Comparison of ENCODE assay signal across 8 cellular contexts in the genomic region with DNA sequence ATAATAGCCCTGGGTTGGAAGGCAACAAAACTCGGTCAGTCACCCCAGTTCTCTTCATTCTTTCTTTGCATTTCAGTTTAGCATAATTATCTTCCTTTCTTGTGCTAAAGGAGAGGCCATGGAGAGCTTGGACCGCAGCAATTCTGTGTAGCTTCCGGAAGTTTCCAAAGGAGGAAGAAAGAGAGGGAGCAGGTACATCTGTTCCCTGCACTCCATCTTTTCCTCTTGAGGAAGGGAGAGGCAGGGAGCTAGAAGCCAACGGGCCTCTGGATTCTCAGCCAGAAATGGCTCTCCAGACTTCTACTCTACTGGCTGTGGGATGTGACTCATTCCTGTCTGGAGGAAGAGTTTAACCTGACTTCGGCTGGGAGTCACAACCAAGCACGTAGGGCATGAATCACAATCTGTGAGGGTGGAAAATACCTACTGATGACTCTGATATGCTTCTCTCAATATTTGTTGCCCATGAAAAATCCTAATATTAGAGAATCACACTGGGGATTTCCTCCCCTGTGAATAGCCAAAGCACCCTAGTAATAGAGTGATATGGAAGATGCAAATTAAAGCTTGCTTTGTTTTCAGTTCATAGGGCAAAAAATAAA. TPM values are rescaled to one million over a fixed set of nuclear protein-coding genes. Genes with fewer than 3 reads are reported as not detected.
A peak's percentile ranks its signal among the peaks of the same experiment; 100 is the strongest.
DNase-seq lines count a peak whose midpoint lies in the region; ATAC-seq and TF ChIP-seq lines count a peak whose summit lies in the region.

No MANE protein-coding gene starts in this region.

- peaks cover 0 to 15% (median 3%) of the 10 kb centered on the region in 3 donors for H3K36me3 Mint-ChIP-seq in CD8-positive, alpha-beta memory T cell

- peak overlapping the region; percentile 82 for H2AK5ac ChIP-seq in mesenchymal stem cell (ENCODE audit: low read length, severe bottlenecking)

- no peak for DNase-seq in CD8-positive, alpha-beta memory T cell
- DNase-seq in NCI-H2227 treated with DMSO at 0.1 percent for 48 hours (lab: John Stamatoyannopoulos, UW) (peak; percentile 35), colonic mucosa (no peak), mesenchymal stem cell (peak; percentile 99), thyroid gland (peak in 1 of 2 donors; percentile 5), NCI-H2029 treated with DMSO at 0.1 percent for 48 hours (lab: John Stamatoyannopoulos, UW) (no peak), DMS79 (lab: John Stamatoyannopoulos, UW) (no peak)

- no peak overlapping the region for H3K14ac ChIP-seq in mesenchymal stem cell (ENCODE audit: low read length in 2 of 2)

- H3K4ac ChIP-seq in mesenchymal stem cell (ENCODE audit: low read depth in 1 of 2, low read length in 2 of 2), result peak overlapping the region in 1 of 2 experiments; percentile 5

- H3K4me1 Mint-ChIP-seq in CD8-positive, alpha-beta memory T cell, result peaks cover 18 to 62% (median 52%) of the 10 kb centered on the region in 3 donors

- peak overlapping the region in 1 of 2 experiments; percentile 52 for H3K18ac ChIP-seq in mesenchymal stem cell (ENCODE audit: low read depth in 1 of 2, low read length in 2 of 2)

- TF ChIP-seq CTCF in colonic mucosa (IDR thresholded peaks at IDR 0.05), result no peak
- TF ChIP-seq CTCF in thyroid gland (IDR thresholded peaks at IDR 0.05), result no peak

- H2BK12ac ChIP-seq in mesenchymal stem cell (ENCODE audit: low read length in 2 of 2), result peak overlapping the region in 1 of 2 experiments; percentile 38

- H3K36me3 ChIP-seq in CD8-positive, alpha-beta memory T cell (ENCODE audit: insufficient read depth, low read length), result no peaks in the 10 kb centered on the region
- H3K36me3 ChIP-seq in colonic mucosa, result no peaks in the 10 kb centered on the region
- peaks cover 0 to 11% of the 10 kb centered on the region in 2 experiments for H3K36me3 ChIP-seq in mesenchymal stem cell (ENCODE audit: control insufficient read depth in 1 of 2, insufficient read depth in 2 of 2, low read depth in 1 of 2, low read length in 2 of 2)
- no peaks in the 10 kb centered on the region for H3K36me3 ChIP-seq in thyroid gland

- peak; percentile 68 for ATAC-seq in GM21825 (IDR thresholded peaks at IDR 0.05; ENCODE audit: unreplicated experiment)

- H3K4me3 ChIP-seq in CD8-positive, alpha-beta memory T cell (ENCODE audit: low read length), result no peak overlapping the region
- H3K4me3 ChIP-seq in colonic mucosa, result no peak overlapping the region
- peak overlapping the region in 1 of 2 experiments; percentile 40 for H3K4me3 ChIP-seq in mesenchymal stem cell (ENCODE audit: insufficient read depth in 1 of 2, low read depth in 1 of 2, low read length in 2 of 2)
- H3K4me3 ChIP-seq in thyroid gland (replicated peaks in 1 of 3), result no peak overlapping the region

- no peak overlapping the region for H4K8ac ChIP-seq in mesenchymal stem cell (ENCODE audit: low read length)

- H2BK120ac ChIP-seq in mesenchymal stem cell (ENCODE audit: low read depth, low read length), result peak overlapping the region; percentile 77

- intact Hi-C loops in colonic mucosa (cut with DNase I) (no loop called here), thyroid gland (cut with DNase I) (no loop called here)

- H3K4me1 ChIP-seq in CD8-positive, alpha-beta memory T cell (ENCODE audit: insufficient read depth, low read length), result peaks cover 8% of the 10 kb centered on the region
- H3K4me1 ChIP-seq in colonic mucosa (no peaks in the 10 kb centered on the region), mesenchymal stem cell (ENCODE audit: control insufficient read depth, insufficient read depth, low read depth, low read length) (peaks cover 4% of the 10 kb centered on the region), thyroid gland (peaks cover 26 to 45% of the 10 kb centered on the region in 2 donors)

- H2AFZ ChIP-seq in mesenchymal stem cell (ENCODE audit: low read depth, low read length), result no peak overlapping the region

- WGBS in mesenchymal stem cell, result 7% methylated on average over 4 of the region's 6 CpGs
- 56 to 59% methylated on average over 6 of the region's 6 CpGs for WGBS in thyroid gland, 2 donors

- H3K4me3 Mint-ChIP-seq in CD8-positive, alpha-beta memory T cell, result no peak overlapping the region

- POLR2A ChIA-PET in CD8-positive, alpha-beta memory T cell (lab: Charles Lee), result no interaction called here

- H3K9ac ChIP-seq in colonic mucosa (ENCODE audit: low read depth in 2 of 2, low read length in 2 of 2), result no peak overlapping the region
- peak overlapping the region; percentile 86 for H3K9ac ChIP-seq in mesenchymal stem cell (ENCODE audit: low read length)

- H3K27ac ChIP-seq in CD8-positive, alpha-beta memory T cell (ENCODE audit: low read depth, low read length), result peak overlapping the region; percentile 20
- H3K27ac ChIP-seq in colonic mucosa (peak overlapping the region; percentile 7), mesenchymal stem cell (ENCODE audit: low read length, poor library complexity, severe bottlenecking) (peak overlapping the region; percentile 85), thyroid gland (peak overlapping the region in 2 of 3 donors; percentile 76 to 77)

- peaks cover 9% of the 10 kb centered on the region for H3K79me1 ChIP-seq in mesenchymal stem cell (replicated peaks; ENCODE audit: low read length, poor library complexity, severe bottlenecking)

- no peak overlapping the region for H2BK15ac ChIP-seq in mesenchymal stem cell (ENCODE audit: low read depth, poor library complexity, severe bottlenecking)

- no peak overlapping the region for H3K27ac Mint-ChIP-seq in CD8-positive, alpha-beta memory T cell

- H3K9me3 ChIP-seq in CD8-positive, alpha-beta memory T cell (ENCODE audit: low read length), result no peaks in the 10 kb centered on the region
- H3K9me3 ChIP-seq in colonic mucosa, result no peaks in the 10 kb centered on the region
- H3K9me3 ChIP-seq in mesenchymal stem cell (ENCODE audit: control insufficient read depth, low read length), result no peaks in the 10 kb centered on the region
- no peaks in the 10 kb centered on the region for H3K9me3 ChIP-seq in thyroid gland

- CTCF ChIA-PET in CD8-positive, alpha-beta memory T cell (lab: Charles Lee), result interaction anchor here (1.0 kb wide), 1 partner anchor 31 kb away, joined by 3 read pairs; no protein-coding TSS in a partner anchor

- H3K27me3 Mint-ChIP-seq in CD8-positive, alpha-beta memory T cell, result no peaks in the 10 kb centered on the region

- H2BK5ac ChIP-seq in mesenchymal stem cell (ENCODE audit: low read depth, low read length, poor library complexity, severe bottlenecking), result no peak overlapping the region

- H3K9me3 Mint-ChIP-seq in CD8-positive, alpha-beta memory T cell, result no peaks in the 10 kb centered on the region

- no peak overlapping the region for H3K23ac ChIP-seq in mesenchymal stem cell (ENCODE audit: low read length in 2 of 2)

- H4K91ac ChIP-seq in mesenchymal stem cell (ENCODE audit: low read length), result no peak overlapping the region

- H3K27me3 ChIP-seq in CD8-positive, alpha-beta memory T cell (ENCODE audit: insufficient read depth, low read length, poor library complexity, severe bottlenecking), result no peaks in the 10 kb centered on the region
- H3K27me3 ChIP-seq in colonic mucosa (no peaks in the 10 kb centered on the region), mesenchymal stem cell (ENCODE audit: control insufficient read depth in 1 of 2, insufficient read depth in 1 of 2, low read length in 2 of 2) (no peaks in the 10 kb centered on the region), thyroid gland (no peaks in the 10 kb centered on the region)

- no peak for TF ChIP-seq POLR2A in thyroid gland (IDR thresholded peaks at IDR 0.05)

- H3K4me2 ChIP-seq in mesenchymal stem cell (ENCODE audit: low read length, poor library complexity, severe bottlenecking), result peak overlapping the region; percentile 4

RNA-seq across cellular contexts. Expression of a gene that starts 17.0 kb away (rescaled TPM):
- total RNA-seq in CD8-positive, alpha-beta memory T cell, result 10 to 100 TPM; 19.7 to 20.0 TPM
- 26.1 TPM for polyA plus RNA-seq in CD8-positive, alpha-beta memory T cell
- total RNA-seq in colonic mucosa (10 to 100 TPM; 13.2 to 21.2 TPM), thyroid gland (10 to 100 TPM; 37.3 to 61.1 (median 48.1) TPM)
- polyA plus RNA-seq in mesenchymal stem cell (2013, experiment 1 of 2), result 51.1 TPM
- 50.0 TPM for polyA plus RNA-seq in mesenchymal stem cell (2013, experiment 2 of 2)

Comparison
In these comparisons a context has a peak if more than half of its experiments do, and no peak if none do; other contexts are left out.
1. DNase-seq: peak in NCI-H2227 treated with DMSO at 0.1 percent for 48 hours (single experiment) and mesenchymal stem cell (single experiment); none in CD8-positive, alpha-beta memory T cell (0 of 5), colonic mucosa (single experiment), NCI-H2029 treated with DMSO at 0.1 percent for 48 hours (single experiment) and DMS79 (single experiment).
2. H3K27ac ChIP-seq: peak in every context shown above with its lines; median percentile 85 in mesenchymal stem cell; 76 in thyroid gland; 20 in CD8-positive, alpha-beta memory T cell; 7 in colonic mucosa.